ENCODE assay signal across 8 cellular contexts in genomic region chr6:23446394-23447001, GRCh38.
DNase-seq lines count a peak whose midpoint lies in the region; ATAC-seq, FAIRE-seq and TF ChIP-seq lines count a peak whose summit lies in the region.

No MANE protein-coding gene starts in this region.

- H3K4me1 ChIP-seq in IMR-90 (ENCODE audit: control insufficient read depth, insufficient read depth, low read length) (no peaks in the 10 kb centered on the region), pancreas (peaks cover 4 to 6% (median 5%) of the 10 kb centered on the region in 3 donors), spleen (peaks cover 0 to 8% (median 0%) of the 10 kb centered on the region in 6 donors)

- H2AFZ ChIP-seq in IMR-90 (replicated peaks; ENCODE audit: low read length, poor library complexity), result no peak overlapping the region

- no peak overlapping the region for H3K27ac Mint-ChIP-seq in activated naive CD8-positive, alpha-beta T cell treated with anti-CD3 and anti-CD28 coated beads for 36 hours
- no peak overlapping the region for H3K27ac Mint-ChIP-seq in activated CD4-positive, alpha-beta T cell treated with anti-CD3 and anti-CD28 coated beads for 36 hours

- H3K4me1 Mint-ChIP-seq in activated naive CD8-positive, alpha-beta T cell treated with anti-CD3 and anti-CD28 coated beads for 36 hours, result no peaks in the 10 kb centered on the region
- no peaks in the 10 kb centered on the region for H3K4me1 Mint-ChIP-seq in activated CD4-positive, alpha-beta T cell treated with anti-CD3 and anti-CD28 coated beads for 36 hours

- no peak overlapping the region; the same call in 1 of the 2 replicates for H3K18ac ChIP-seq in IMR-90 (ENCODE audit: low read depth, low read length)

- H3K4me2 ChIP-seq in IMR-90 (ENCODE audit: low read depth, low read length), result no peak overlapping the region

- H3K27me3 ChIP-seq in IMR-90 (ENCODE audit: control insufficient read depth, insufficient read depth, low read length) (no peaks in the 10 kb centered on the region), pancreas (no peaks in the 10 kb centered on the region), spleen (replicated peaks in 1 of 7) (no peaks in the 10 kb centered on the region)

- no peak overlapping the region for H3K4me3 Mint-ChIP-seq in activated naive CD8-positive, alpha-beta T cell treated with anti-CD3 and anti-CD28 coated beads for 36 hours
- H3K4me3 Mint-ChIP-seq in activated CD4-positive, alpha-beta T cell treated with anti-CD3 and anti-CD28 coated beads for 36 hours, result no peak overlapping the region

- H2BK15ac ChIP-seq in IMR-90 (ENCODE audit: low read depth, low read length), result peak overlapping the region; percentile 4; the same call in 1 of the 3 replicates

- no peak overlapping the region for H3K23ac ChIP-seq in IMR-90 (ENCODE audit: low read depth, low read length)

- H3K36me3 Mint-ChIP-seq in activated naive CD8-positive, alpha-beta T cell treated with anti-CD3 and anti-CD28 coated beads for 36 hours, result no peaks in the 10 kb centered on the region
- H3K36me3 Mint-ChIP-seq in activated CD4-positive, alpha-beta T cell treated with anti-CD3 and anti-CD28 coated beads for 36 hours (ENCODE audit: low read depth), result no peaks in the 10 kb centered on the region

- H3K79me1 ChIP-seq in IMR-90 (ENCODE audit: low read depth in 1 of 2, low read length in 2 of 2), result no peaks in the 10 kb centered on the region

- H4K20me1 ChIP-seq in IMR-90 (ENCODE audit: insufficient read depth, low read length), result no peaks in the 10 kb centered on the region

- 67% methylated on average over 2 of the region's 5 CpGs; no CpG with 5 or more reads in 1 of the 2 experiments for WGBS in IMR-90 (ENCODE audit: extremely low coverage in 2 of 2, insufficient read length in 1 of 2), 2 experiments
- 33 to 54% methylated on average over 5 of the region's 5 CpGs for WGBS in pancreas, 2 donors
- 45 to 69% (median 60%) methylated on average over 5 of the region's 5 CpGs for WGBS in spleen, 5 donors

- H4K5ac ChIP-seq in IMR-90 (ENCODE audit: low read depth, low read length), result no peak overlapping the region

- TF ChIP-seq POLR2A in IMR-90 (IDR thresholded peaks at IDR 0.05; ENCODE audit: low read depth, low read length) (no peak), spleen (IDR thresholded peaks at IDR 0.05) (no peak)

- no peak overlapping the region for H3K4ac ChIP-seq in IMR-90 (ENCODE audit: low read depth, low read length)

- in situ Hi-C loops in IMR-90 (cut with MboI; ENCODE audit: low sequenced_read_pairs), result loop anchor here (10.0 to 25.0 kb wide), 2 partner anchors 1509 to 1862 kb away; no protein-coding TSS in a partner anchor

- 0 out of 2 replicates have a peak overlapping the region, but pooled peaks have one; percentile 36 for H2AK5ac ChIP-seq in IMR-90 (ENCODE audit: low read depth, low read length)

- H3K4me3 ChIP-seq in IMR-90 (ENCODE audit: insufficient read depth, low read depth, low read length) (no peak overlapping the region), fibroblast of mammary gland (ENCODE audit: control insufficient read depth, low read depth, low read length) (no peak overlapping the region), pancreas (no peak overlapping the region), spleen (no peak overlapping the region)

- H3K14ac ChIP-seq in IMR-90 (replicated peaks; ENCODE audit: low read depth, low read length), result no peak overlapping the region

- peak; percentile 80 for TF ChIP-seq CTCF in IMR-90 (conservative IDR thresholded peaks at IDR 0.05; ENCODE audit: low read depth, low read length)
- peak; percentile 74 for TF ChIP-seq CTCF in fibroblast of mammary gland (conservative IDR thresholded peaks at IDR 0.05; ENCODE audit: control insufficient read depth, insufficient read depth, low read depth, low read length)
- no peak for TF ChIP-seq CTCF in pancreas (IDR thresholded peaks at IDR 0.05)
- TF ChIP-seq CTCF in spleen (IDR thresholded peaks at IDR 0.05 in 8 of 11, conservative IDR thresholded peaks at IDR 0.05 in 3 of 11), result peak in 4 of 11 experiments; percentile 10 to 40 (median 33)

- H3K9ac ChIP-seq in IMR-90 (ENCODE audit: low read depth, low read length), result no peak overlapping the region

- H4K91ac ChIP-seq in IMR-90 (ENCODE audit: insufficient read depth, low read depth, low read length), result no peak overlapping the region

- no peak overlapping the region for H4K8ac ChIP-seq in IMR-90 (ENCODE audit: low read depth in 2 of 2, low read length in 2 of 2)

- H3K27me3 Mint-ChIP-seq in activated naive CD8-positive, alpha-beta T cell treated with anti-CD3 and anti-CD28 coated beads for 36 hours, result no peaks in the 10 kb centered on the region
- no peaks in the 10 kb centered on the region for H3K27me3 Mint-ChIP-seq in activated CD4-positive, alpha-beta T cell treated with anti-CD3 and anti-CD28 coated beads for 36 hours

- H2BK120ac ChIP-seq in IMR-90 (ENCODE audit: low read depth, low read length), result peak overlapping the region; percentile 20; the same call in 1 of the 2 replicates

- POLR2A ChIA-PET in IMR-90 (lab: Charles Lee; ENCODE audit: unreplicated experiment), result no interaction called here
- POLR2A ChIA-PET in activated CD4-positive, alpha-beta T cell treated with anti-CD3 and anti-CD28 coated beads for 36 hours (lab: Charles Lee), result interaction anchor here (0.7 kb wide), 1 partner anchor 775 kb away, joined by 3 read pairs; no protein-coding TSS in a partner anchor

- CTCF ChIA-PET in IMR-90 (lab: Yijun Ruan, JAX), result interaction anchor here (0.6 to 1.6 kb wide), 3 partner anchors 11 to 1852 kb away, joined by 3 to 4 read pairs (median 4); no protein-coding TSS in a partner anchor
- CTCF ChIA-PET in activated CD4-positive, alpha-beta T cell treated with anti-CD3 and anti-CD28 coated beads for 36 hours (lab: Charles Lee), result interaction anchor here (0.7 kb wide), 1 partner anchor 8 kb away, joined by 3 read pairs; no protein-coding TSS in a partner anchor

- FAIRE-seq in pancreas (lab: Jason Lieb, UNC), result no peak

- H2AK9ac ChIP-seq in IMR-90 (replicated peaks; ENCODE audit: low read depth, low read length, poor library complexity), result no peak overlapping the region

- ATAC-seq in IMR-90 (ENCODE audit: low read depth) (peak; percentile 94), pancreas (peak in 3 of 4 donors; percentile 48 to 66 (median 62))
- ATAC-seq in activated CD4-positive, alpha-beta T cell treated with anti-CD3 and anti-CD28 coated beads for 36 hours, result no peak

- H3K9me3 Mint-ChIP-seq in activated naive CD8-positive, alpha-beta T cell treated with anti-CD3 and anti-CD28 coated beads for 36 hours, result peaks cover 1% of the 10 kb centered on the region
- no peaks in the 10 kb centered on the region for H3K9me3 Mint-ChIP-seq in activated CD4-positive, alpha-beta T cell treated with anti-CD3 and anti-CD28 coated beads for 36 hours (ENCODE audit: low read depth)

- DNase-seq in IMR-90 (peak; percentile 76), OCI-M1 (lab: John Stamatoyannopoulos, UW) (peak; percentile 68), fibroblast of mammary gland (ENCODE audit: low read depth) (peak; percentile 58), pancreas (no peak), spleen (no peak)
- no peak for DNase-seq in activated naive CD8-positive, alpha-beta T cell treated with anti-CD3 and anti-CD28 coated beads for 36 hours
- no peak for DNase-seq in activated CD4-positive, alpha-beta T cell treated with anti-CD3 and anti-CD28 coated beads for 36 hours
- no peak for DNase-seq in stimulated activated CD4-positive, alpha-beta T cell treated with anti-CD3 and anti-CD28 coated beads, Interleukin-1b, Interleukin-23, amount 100 ng/mL, for 48 hours

- no peaks in the 10 kb centered on the region for H3K9me3 ChIP-seq in IMR-90 (ENCODE audit: control insufficient read depth, insufficient read depth, low read length)
- no peaks in the 10 kb centered on the region for H3K9me3 ChIP-seq in pancreas
- no peaks in the 10 kb centered on the region for H3K9me3 ChIP-seq in spleen

- dilution Hi-C loops in IMR-90 (cut with HindIII; ENCODE audit: low sequenced_read_pairs, unreplicated experiment), result no loop called here

- H3K56ac ChIP-seq in IMR-90 (ENCODE audit: extremely low read depth, insufficient read depth, low read length), result no peak overlapping the region

- no TSS peak for BruUV-seq in IMR-90 (replicated peaks; lab: Mats Ljungman, UMichigan)

- H3K36me3 ChIP-seq in IMR-90 (ENCODE audit: control insufficient read depth, insufficient read depth, low read length) (no peaks in the 10 kb centered on the region), pancreas (no peaks in the 10 kb centered on the region), spleen (no peaks in the 10 kb centered on the region)

- H2BK5ac ChIP-seq in IMR-90 (ENCODE audit: low read depth, low read length, poor library complexity, severe bottlenecking), result no peak overlapping the region

- peak; percentile 89 for TF ChIP-seq RAD21 in IMR-90 (IDR thresholded peaks at IDR 0.05; ENCODE audit: low read length)

- peak overlapping the region; percentile 50; the same call in 1 of the 2 replicates for H2BK20ac ChIP-seq in IMR-90 (ENCODE audit: low read depth, low read length)

- intact Hi-C loops in IMR-90 (cut with micrococcal nuclease), result loop anchor here (1.0 to 10.0 kb wide), 10 partner anchors 272 to 1850 kb away; no protein-coding TSS in a partner anchor
- intact Hi-C loops in pancreas (cut with DNase I), result no loop called here
- intact Hi-C loops in spleen (cut with DNase I; ENCODE audit: low total_unique reads), result no loop called here
- intact Hi-C loops in activated CD4-positive, alpha-beta T cell treated with anti-CD3 and anti-CD28 coated beads for 36 hours (cut with DNase I, micrococcal nuclease), result no loop called here

- H3K27ac ChIP-seq in IMR-90 (ENCODE audit: insufficient read depth, low read length) (no peak overlapping the region), pancreas (no peak overlapping the region), spleen (no peak overlapping the region)

- H3K9me1 ChIP-seq in IMR-90 (ENCODE audit: insufficient read depth, low read length), result no peaks in the 10 kb centered on the region

TF ChIP-seq in IMR-90, 13 proteins besides CTCF, POLR2A, EP300 and RAD21:
- TF ChIP-seq SMC3 (IDR thresholded peaks at IDR 0.05; ENCODE audit: low read depth, low read length), result peak; percentile 72
- TF ChIP-seq MAFK (IDR thresholded peaks at IDR 0.05; ENCODE audit: low read depth, low read length), result no peak

Comparison
In these comparisons a context has a peak if more than half of its experiments do, and no peak if none do; other contexts are left out.
1. DNase-seq: peak in IMR-90 (single experiment), OCI-M1 (single experiment) and fibroblast of mammary gland (single experiment); none in pancreas (0 of 6), activated naive CD8-positive, alpha-beta T cell treated with anti-CD3 and anti-CD28 coated beads for 36 hours (single experiment), spleen (single experiment), activated CD4-positive, alpha-beta T cell treated with anti-CD3 and anti-CD28 coated beads for 36 hours (single experiment) and stimulated activated CD4-positive, alpha-beta T cell treated with anti-CD3 and anti-CD28 coated beads, Interleukin-1b, Interleukin-23, amount 100 ng/mL, for 48 hours (single experiment).
2. CTCF ChIP-seq: peak in IMR-90 (single experiment) and fibroblast of mammary gland (single experiment); none in pancreas (0 of 4).